Comparison of ENCODE assay signal across 16 cellular contexts in the genomic region with DNA sequence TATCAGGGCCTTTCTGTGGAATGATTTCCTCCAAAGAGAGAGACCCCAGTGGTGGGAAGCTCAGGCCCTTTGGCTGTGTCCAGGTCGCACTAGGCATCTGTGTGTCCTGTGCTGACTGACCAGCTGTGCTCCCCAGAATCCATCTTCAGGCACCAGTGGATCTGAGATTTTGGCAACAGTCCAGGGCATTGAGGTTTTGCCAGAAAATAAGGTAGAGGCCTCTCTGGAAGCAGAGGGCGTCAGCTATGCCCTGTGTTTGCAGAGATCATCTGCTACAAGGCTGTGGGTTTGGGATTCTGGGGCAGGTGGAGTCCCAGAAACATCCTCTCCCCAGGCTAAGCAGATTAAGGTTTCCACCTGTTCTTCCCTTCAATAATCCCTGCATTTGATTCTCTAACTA. TPM values are rescaled to one million over a fixed set of nuclear protein-coding genes. Genes with fewer than 3 reads are reported as not detected.
DNase-seq lines count a peak whose midpoint lies in the region; ATAC-seq and TF ChIP-seq lines count a peak whose summit lies in the region.
"Had no signal": no experiment of that assay in that cellular context is flagged by ENCODE, and none has a peak within 500 bp of the region (broad histone marks: within the 10 kb centered on the region; RNA-seq: fewer than 3 reads in every experiment).

No MANE protein-coding gene starts in this region.

- no peaks in the 10 kb centered on the region for H3K36me3 Mint-ChIP-seq in brain
- H3K36me3 Mint-ChIP-seq: activated naive CD4-positive, alpha-beta T cell treated with anti-CD3 and anti-CD28 coated beads, Interleukin-2, amount 50 U/mL, for 72 hours; IgD-negative memory B cell had no signal

- DNase-seq in NCI-H1436 (lab: John Stamatoyannopoulos, UW) = peak; percentile 16
- DNase-seq in NCI-H1436 treated with DMSO at 0.1 percent for 48 hours (lab: John Stamatoyannopoulos, UW) = no peak
- peak; percentile 59 for DNase-seq in COLO668 (lab: John Stamatoyannopoulos, UW; ENCODE audit: unreplicated experiment)
- DNase-seq in NCI-H524 treated with DMSO at 0.1 percent for 48 hours (lab: John Stamatoyannopoulos, UW) = peak; percentile 63
- DNase-seq in iPS-NIHi11 (ENCODE audit: low spot score) = no peak
- no peak for DNase-seq in NCI-H2171 (lab: John Stamatoyannopoulos, UW)
- DNase-seq: activated CD4-positive, CD25-positive, alpha-beta regulatory T cell treated with anti-CD3 and anti-CD28 coated beads, Interleukin-2, amount 50 U/mL, for 72 hours; activated CD8-positive, alpha-beta memory T cell treated with anti-CD3 and anti-CD28 coated beads for 24 hours; activated T-cell treated with anti-CD3 and anti-CD28 coated beads, Interleukin-2, amount 50 U/mL, for 48 hours; endodermal cell; T1000 had no signal

- ATAC-seq in HG02973 (IDR thresholded peaks at IDR 0.05; ENCODE audit: unreplicated experiment) = no peak
- ATAC-seq: activated naive CD4-positive, alpha-beta T cell treated with anti-CD3 and anti-CD28 coated beads, Interleukin-2, amount 50 U/mL, for 72 hours had no signal

- peaks cover 3% of the 10 kb centered on the region for H3K27me3 Mint-ChIP-seq in brain

- H3K4me1 Mint-ChIP-seq in brain = peaks cover 73% of the 10 kb centered on the region

- H3K9me3 Mint-ChIP-seq in brain = no peaks in the 10 kb centered on the region
- H3K9me3 Mint-ChIP-seq: activated naive CD4-positive, alpha-beta T cell treated with anti-CD3 and anti-CD28 coated beads, Interleukin-2, amount 50 U/mL, for 72 hours; endodermal cell; IgD-negative memory B cell had no signal

- TF ChIP-seq CTCF in brain (conservative IDR thresholded peaks at IDR 0.05) = no peak

- H3K4me3 Mint-ChIP-seq in brain = no peak overlapping the region
- H3K4me3 Mint-ChIP-seq: CD14-positive monocyte, endodermal cell, IgD-negative memory B cell had no signal

- peak overlapping the region in 3 of 5 experiments; percentile 41 to 87 (median 84) for H3K27ac Mint-ChIP-seq in brain
- H3K27ac Mint-ChIP-seq: activated naive CD4-positive, alpha-beta T cell treated with anti-CD3 and anti-CD28 coated beads, Interleukin-2, amount 50 U/mL, for 72 hours; CD14-positive monocyte; endodermal cell; IgD-negative memory B cell had no signal

RNA-seq across cellular contexts. Expression of a gene that starts 57.5 kb away (rescaled TPM):
- polyA plus RNA-seq in brain (ENCODE audit: insufficient read depth, low read depth, low replicate concordance) = 14.6 TPM

Comparison
In these comparisons a context has a peak if more than half of its experiments do, and no peak if none do; other contexts are left out.
1. DNase-seq: peak in NCI-H1436 (single experiment), COLO668 (single experiment) and NCI-H524 treated with DMSO at 0.1 percent for 48 hours (single experiment); none in NCI-H1436 treated with DMSO at 0.1 percent for 48 hours (single experiment), iPS-NIHi11 (single experiment) and NCI-H2171 (single experiment).